In the genomic region with DNA sequence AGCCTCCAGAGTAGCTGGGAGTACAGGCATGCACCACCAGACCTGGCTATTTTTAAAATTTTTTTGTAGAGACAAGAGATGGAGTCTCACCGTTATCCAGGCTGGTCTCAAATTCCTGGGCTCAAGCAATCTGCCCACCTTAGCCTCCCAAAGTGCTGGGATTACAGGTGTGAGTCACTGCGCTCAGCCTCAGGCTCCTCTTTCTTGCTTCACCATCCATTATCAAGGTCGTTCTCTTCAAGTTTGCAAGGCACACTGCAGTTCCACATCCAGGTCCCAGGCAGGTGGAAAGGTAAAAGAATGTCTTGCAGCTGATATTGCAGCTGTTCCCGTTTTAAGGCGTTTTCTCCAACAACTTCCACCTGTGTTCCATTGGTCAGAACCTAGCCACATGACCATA, we compare ENCODE assay signal across 22 cellular contexts.
"Had no signal": no experiment of that assay in that cellular context is flagged by ENCODE, and none has a peak within 500 bp of the region (broad histone marks: within the 10 kb centered on the region; RNA-seq: fewer than 3 reads in every experiment).

No MANE protein-coding gene starts in this region.

- H3K36me3 ChIP-seq: esophagus muscularis mucosa, gastroesophageal sphincter, spleen had no signal

- FAIRE-seq: endometrium had no signal

- H3K27me3 ChIP-seq: esophagus muscularis mucosa, gastroesophageal sphincter, spleen, testis, tibial nerve had no signal

- H3K27ac Mint-ChIP-seq: nephron; stimulated activated naive B cell treated with anti-CD40 and anti-IgM and Interleukin-4, amounts not matched to agents 10 μg/mL and 1 μg/mL and 100 μg/mL, for 72 hours; stimulated activated naive CD8-positive, alpha-beta T cell treated with anti-CD3 and anti-CD28 coated beads, Interleukin-15, amount 100 ng/mL, for 72 hours had no signal

- H3K9me3 ChIP-seq: esophagus muscularis mucosa, gastroesophageal sphincter, spleen, testis, tibial nerve had no signal

- DNase-seq: effector memory CD4-positive, alpha-beta T cell; glutamatergic neuron; immature natural killer cell; left ventricle myocardium superior; mesendoderm; naive B cell; spleen; stimulated activated CD4-positive, alpha-beta T cell treated with anti-CD3 and anti-CD28 coated beads, Interleukin-15, amount 100 ng/mL, for 24 hours; stimulated activated CD4-positive, alpha-beta T cell treated with anti-CD3 and anti-CD28 coated beads, Interleukin-1b, Interleukin-23, amount 100 ng/mL, for 48 hours; stimulated activated CD4-positive, alpha-beta T cell treated with anti-CD3 and anti-CD28 coated beads, Interleukin-4, amount 100 ng/mL, for 24 hours; stimulated activated naive B cell treated with anti-CD40 and anti-IgM and Interleukin-4, amounts not matched to agents 10 μg/mL and 1 μg/mL and 100 μg/mL, for 72 hours; stimulated activated naive CD8-positive, alpha-beta T cell treated with anti-CD3 and anti-CD28 coated beads, Interleukin-15, amount 100 ng/mL, for 72 hours; testis had no signal

- H3K4me3 ChIP-seq: esophagus muscularis mucosa, gastroesophageal sphincter, lung, spleen, testis, tibial nerve had no signal

- H3K27ac ChIP-seq: epithelial cell of prostate, esophagus muscularis mucosa, gastroesophageal sphincter, spleen, testis, tibial nerve had no signal

- H3K4me3 Mint-ChIP-seq: immature natural killer cell; naive B cell; nephron; stimulated activated naive B cell treated with anti-CD40 and anti-IgM and Interleukin-4, amounts not matched to agents 10 μg/mL and 1 μg/mL and 100 μg/mL, for 72 hours; stimulated activated naive CD8-positive, alpha-beta T cell treated with anti-CD3 and anti-CD28 coated beads, Interleukin-15, amount 100 ng/mL, for 72 hours had no signal

- H3K27me3 Mint-ChIP-seq: naive B cell; stimulated activated naive B cell treated with anti-CD40 and anti-IgM and Interleukin-4, amounts not matched to agents 10 μg/mL and 1 μg/mL and 100 μg/mL, for 72 hours; stimulated activated naive CD8-positive, alpha-beta T cell treated with anti-CD3 and anti-CD28 coated beads, Interleukin-15, amount 100 ng/mL, for 72 hours had no signal

- H3K4me1 Mint-ChIP-seq: nephron had no signal

- H3K9me3 Mint-ChIP-seq: immature natural killer cell; naive B cell; nephron; stimulated activated naive B cell treated with anti-CD40 and anti-IgM and Interleukin-4, amounts not matched to agents 10 μg/mL and 1 μg/mL and 100 μg/mL, for 72 hours; stimulated activated naive CD8-positive, alpha-beta T cell treated with anti-CD3 and anti-CD28 coated beads, Interleukin-15, amount 100 ng/mL, for 72 hours had no signal

- ATAC-seq: gastroesophageal sphincter; left colon; left ventricle myocardium superior; sciatic nerve; stimulated activated naive B cell treated with anti-CD40 and anti-IgM and Interleukin-4, amounts not matched to agents 10 μg/mL and 1 μg/mL and 100 μg/mL, for 72 hours; stimulated activated naive CD8-positive, alpha-beta T cell treated with anti-CD3 and anti-CD28 coated beads, Interleukin-15, amount 100 ng/mL, for 72 hours had no signal

- H3K36me3 Mint-ChIP-seq: naive B cell; stimulated activated naive B cell treated with anti-CD40 and anti-IgM and Interleukin-4, amounts not matched to agents 10 μg/mL and 1 μg/mL and 100 μg/mL, for 72 hours had no signal
